ENCODE assay signal across 37 cellular contexts in the genomic region with DNA sequence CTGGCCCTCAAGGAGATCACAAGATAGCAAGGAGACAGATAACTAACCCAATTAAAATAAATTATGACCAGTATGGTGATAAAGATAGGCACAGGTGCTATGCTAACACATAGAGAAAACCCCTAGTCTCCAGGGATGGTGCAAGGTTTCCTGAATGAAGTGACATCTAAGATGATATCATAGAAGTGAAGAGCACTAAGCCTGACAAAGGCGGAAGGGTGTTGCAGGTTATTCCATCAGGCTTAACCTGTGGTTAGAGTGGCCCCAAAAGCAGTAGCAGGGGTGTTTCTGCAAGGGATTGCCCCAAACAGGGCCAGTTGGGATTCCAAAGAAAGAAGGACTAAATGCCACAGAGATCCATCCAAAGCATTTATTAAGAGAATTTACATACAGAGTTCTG.
A peak's percentile ranks its signal among the peaks of the same experiment; 100 is the strongest.
DNase-seq lines count a peak whose midpoint lies in the region; ATAC-seq, FAIRE-seq and TF ChIP-seq lines count a peak whose summit lies in the region.
"Had no signal": no experiment of that assay in that cellular context is flagged by ENCODE, and none has a peak within 500 bp of the region (broad histone marks: within the 10 kb centered on the region; RNA-seq: fewer than 3 reads in every experiment).

No MANE protein-coding gene starts in this region.

- H3K9ac ChIP-seq in GM12878 (ENCODE audit: control insufficient read depth, insufficient read depth, low read length), result no peak overlapping the region
- H3K9ac ChIP-seq: BLaER1; BLaER1 treated with 17β-estradiol and CSF1 and Interleukin-3, amounts not matched to agents 10 nM and 100 nM had no signal

- peaks cover 4 to 10% of the 10 kb centered on the region in 2 donors for H3K9me3 Mint-ChIP-seq in stimulated activated naive B cell treated with anti-CD40 and anti-IgM and Interleukin-4, amounts not matched to agents 10 μg/mL and 1 μg/mL and 100 μg/mL, for 72 hours
- H3K9me3 Mint-ChIP-seq: CD14-positive monocyte; CD4-positive, alpha-beta T cell; CD8-positive, alpha-beta memory T cell; CD8-positive, alpha-beta T cell had no signal

- H2AFZ ChIP-seq in GM12878 (ENCODE audit: control insufficient read depth, low read depth, low read length), result no peak overlapping the region

- no peak overlapping the region for H3K27ac Mint-ChIP-seq in stimulated activated naive B cell treated with anti-CD40 and anti-IgM and Interleukin-4, amounts not matched to agents 10 μg/mL and 1 μg/mL and 100 μg/mL, for 72 hours
- H3K27ac Mint-ChIP-seq: B cell; CD14-positive monocyte; CD4-positive, alpha-beta memory T cell; CD4-positive, alpha-beta T cell; CD4-positive, CD25-positive, alpha-beta regulatory T cell; CD8-positive, alpha-beta T cell had no signal

- H3K27me3 Mint-ChIP-seq in stimulated activated naive B cell treated with anti-CD40 and anti-IgM and Interleukin-4, amounts not matched to agents 10 μg/mL and 1 μg/mL and 100 μg/mL, for 72 hours, result peaks cover 0 to 4% of the 10 kb centered on the region in 2 donors
- H3K27me3 Mint-ChIP-seq: B cell; CD4-positive, alpha-beta T cell had no signal

- no peak for TF ChIP-seq EP300 in GM12878 (IDR thresholded peaks at IDR 0.05; ENCODE audit: borderline replicate concordance in 1 of 2, control insufficient read depth in 1 of 2, low read depth in 2 of 2, low read length in 2 of 2)

- CTCF ChIA-PET in GM12878 (lab: Yijun Ruan, JAX), result no interaction called here

- ATAC-seq in GM18868 (IDR thresholded peaks at IDR 0.05; ENCODE audit: unreplicated experiment) (peak; percentile 85), GM21786 (IDR thresholded peaks at IDR 0.05; ENCODE audit: unreplicated experiment) (peak; percentile 65), GM12878 (no peak; the same call in 1 of the 3 replicates), GM18517 (IDR thresholded peaks at IDR 0.05; ENCODE audit: unreplicated experiment) (no peak), HG02884 (IDR thresholded peaks at IDR 0.05; ENCODE audit: unreplicated experiment) (no peak), HG03378 (IDR thresholded peaks at IDR 0.05; ENCODE audit: unreplicated experiment) (no peak), HG03135 (IDR thresholded peaks at IDR 0.05; ENCODE audit: unreplicated experiment) (no peak)
- ATAC-seq in stimulated activated naive B cell treated with anti-CD40 and anti-IgM and Interleukin-4, amounts not matched to agents 10 μg/mL and 1 μg/mL and 100 μg/mL, for 72 hours (replicated peaks), result peak; percentile 53 to 63
- ATAC-seq: A549; CD8-positive, alpha-beta T cell had no signal

- TF ChIP-seq RAD21 in GM12878 (IDR thresholded peaks at IDR 0.05; ENCODE audit: insufficient read depth, low read depth, low read length), result no peak

- no peaks in the 10 kb centered on the region; the same call in 2 of the 3 replicates for H3K9me3 ChIP-seq in GM12878 (replicated peaks; ENCODE audit: control insufficient read depth, insufficient read depth, low read length)
- H3K9me3 ChIP-seq: A549, BE2C, Caco-2 had no signal

- H3K4me3 ChIP-seq in GM12878, result no peak overlapping the region
- H3K4me3 ChIP-seq: A549; BLaER1; BLaER1 treated with 17β-estradiol and CSF1 and Interleukin-3, amounts not matched to agents 10 nM and 100 nM had no signal

- H3K27ac ChIP-seq in GM12878 (ENCODE audit: control insufficient read depth, insufficient read depth), result no peak overlapping the region
- H3K27ac ChIP-seq: 22Rv1; A549; BLaER1; BLaER1 treated with 17β-estradiol and CSF1 and Interleukin-3, amounts not matched to agents 10 nM and 100 nM; C4-2B had no signal

- no peak for TF ChIP-seq POLR2A in GM12878 (IDR thresholded peaks at IDR 0.05; ENCODE audit: low read depth, low read length)

- in situ Hi-C loops in GM12878 (cut with MboI), result no loop called here

- H4K20me1 ChIP-seq in GM12878 (ENCODE audit: control insufficient read depth, insufficient read depth), result no peaks in the 10 kb centered on the region
- H4K20me1 ChIP-seq: BLaER1; BLaER1 treated with 17β-estradiol and CSF1 and Interleukin-3, amounts not matched to agents 10 nM and 100 nM had no signal

- FAIRE-seq in GM12878 (lab: Jason Lieb, UNC), result no peak
- FAIRE-seq: A204.1, A549, D721Med had no signal

- H3K4me3 Mint-ChIP-seq in stimulated activated naive B cell treated with anti-CD40 and anti-IgM and Interleukin-4, amounts not matched to agents 10 μg/mL and 1 μg/mL and 100 μg/mL, for 72 hours, result no peak overlapping the region
- H3K4me3 Mint-ChIP-seq: B cell; CD14-positive monocyte; CD4-positive, alpha-beta memory T cell; CD4-positive, alpha-beta T cell; CD4-positive, CD25-positive, alpha-beta regulatory T cell; CD8-positive, alpha-beta memory T cell; CD8-positive, alpha-beta T cell had no signal

- no peaks in the 10 kb centered on the region for H3K79me2 ChIP-seq in GM12878 (ENCODE audit: control insufficient read depth, insufficient read depth, low read length)

- BruUV-seq in GM12878 (replicated peaks; lab: Mats Ljungman, UMichigan), result no TSS peak

- WGBS in GM12878 (ENCODE audit: insufficient coverage, insufficient replicate concordance, low lambda C conversion rate, missing lambda C conversion rate), result 27% methylated on average over 1 of the region's 1 CpG

- POLR2A ChIA-PET in GM12878 (lab: Charles Lee), result no interaction called here

- no peaks in the 10 kb centered on the region for H3K36me3 Mint-ChIP-seq in stimulated activated naive B cell treated with anti-CD40 and anti-IgM and Interleukin-4, amounts not matched to agents 10 μg/mL and 1 μg/mL and 100 μg/mL, for 72 hours
- H3K36me3 Mint-ChIP-seq: CD14-positive monocyte; CD4-positive, alpha-beta memory T cell; CD4-positive, CD25-positive, alpha-beta regulatory T cell; CD8-positive, alpha-beta memory T cell; CD8-positive, alpha-beta T cell had no signal

- intact Hi-C loops in GM12878 (cut with micrococcal nuclease; ENCODE audit: unreplicated experiment), result no loop called here

- no peaks in the 10 kb centered on the region for H3K4me1 ChIP-seq in GM12878 (ENCODE audit: control insufficient read depth, insufficient read depth, low read length)
- H3K4me1 ChIP-seq: A549, BE2C, Caco-2 had no signal

- RAD21 ChIA-PET in GM12878 (lab: Charles Lee; ENCODE audit: unreplicated experiment), result no interaction called here

- no peak for TF ChIP-seq CTCF in GM12878 (IDR thresholded peaks at IDR 0.05 in 2 of 3, conservative IDR thresholded peaks at IDR 0.05 in 1 of 3; ENCODE audit: control insufficient read depth in 2 of 3, extremely low read depth in 1 of 3, insufficient read depth in 1 of 3, low read depth in 3 of 3, low read length in 3 of 3)

- SMC1A ChIA-PET in GM12878 (lab: Charles Lee; ENCODE audit: uncharacterized antibody, unreplicated experiment), result interaction anchor here (1.3 to 7.0 kb wide), 3 partner anchors 9 to 52 kb away, joined by 3 to 44 read pairs (median 5); no protein-coding TSS in a partner anchor

- no peak overlapping the region for H3K4me2 ChIP-seq in GM12878 (ENCODE audit: control insufficient read depth, insufficient read depth)
- H3K4me2 ChIP-seq: A549, BLaER1 had no signal

- DNase-seq in GM12878 (ENCODE audit: low read depth, low spot score), result no peak
- no peak for DNase-seq in stimulated activated naive B cell treated with anti-CD40 and anti-IgM and Interleukin-4, amounts not matched to agents 10 μg/mL and 1 μg/mL and 100 μg/mL, for 72 hours
- DNase-seq: 8988T; ACHN; AML-193; BE2C; C1 segment of cervical spinal cord; Caco-2; Calu3; CD4-positive, alpha-beta memory T cell; CD4-positive, alpha-beta T cell; CD4-positive, CD25-positive, alpha-beta regulatory T cell; CD8-positive, alpha-beta memory T cell; CD8-positive, alpha-beta T cell; COR-L47; DMS 273 treated with DMSO at 0.1 percent for 48 hours; DMS153; DMS53; DMS79; DMS79 treated with DMSO at 0.1 percent for 48 hours; DND-41; EL had no signal

- H3K36me3 ChIP-seq in GM12878 (ENCODE audit: control insufficient read depth in 2 of 2, insufficient read depth in 2 of 2, low read length in 1 of 2), result no peaks in the 10 kb centered on the region
- H3K36me3 ChIP-seq: BE2C; BLaER1; BLaER1 treated with 17β-estradiol and CSF1 and Interleukin-3, amounts not matched to agents 10 nM and 100 nM had no signal

- H3K27me3 ChIP-seq in GM12878 (replicated peaks in 1 of 2; ENCODE audit: control insufficient read depth in 2 of 2, insufficient read depth in 2 of 2, low read length in 1 of 2), result no peaks in the 10 kb centered on the region
- H3K27me3 ChIP-seq: BE2C; BLaER1; BLaER1 treated with 17β-estradiol and CSF1 and Interleukin-3, amounts not matched to agents 10 nM and 100 nM had no signal

- no peaks in the 10 kb centered on the region for H3K4me1 Mint-ChIP-seq in stimulated activated naive B cell treated with anti-CD40 and anti-IgM and Interleukin-4, amounts not matched to agents 10 μg/mL and 1 μg/mL and 100 μg/mL, for 72 hours
- H3K4me1 Mint-ChIP-seq: CD14-positive monocyte; CD4-positive, alpha-beta memory T cell; CD4-positive, CD25-positive, alpha-beta regulatory T cell; CD8-positive, alpha-beta memory T cell had no signal

TF ChIP-seq in GM12878, 131 proteins besides CTCF, POLR2A, EP300 and RAD21 (continues in another document):
- peak; percentile 67; the same call in 1 of the 2 replicates for TF ChIP-seq RUNX3 (IDR thresholded peaks at IDR 0.05; ENCODE audit: low read length)
- TF ChIP-seq, protein P1, sequence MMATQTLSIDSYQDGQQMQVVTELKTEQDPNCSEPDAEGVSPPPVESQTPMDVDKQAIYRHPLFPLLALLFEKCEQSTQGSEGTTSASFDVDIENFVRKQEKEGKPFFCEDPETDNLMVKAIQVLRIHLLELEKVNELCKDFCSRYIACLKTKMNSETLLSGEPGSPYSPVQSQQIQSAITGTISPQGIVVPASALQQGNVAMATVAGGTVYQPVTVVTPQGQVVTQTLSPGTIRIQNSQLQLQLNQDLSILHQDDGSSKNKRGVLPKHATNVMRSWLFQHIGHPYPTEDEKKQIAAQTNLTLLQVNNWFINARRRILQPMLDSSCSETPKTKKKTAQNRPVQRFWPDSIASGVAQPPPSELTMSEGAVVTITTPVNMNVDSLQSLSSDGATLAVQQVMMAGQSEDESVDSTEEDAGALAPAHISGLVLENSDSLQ (IDR thresholded peaks at IDR 0.05), result no peak

Comparison
In these comparisons a context has a peak if more than half of its experiments do, and no peak if none do; other contexts are left out.
1. ATAC-seq: peak in GM18868 (single experiment), GM21786 (single experiment) and stimulated activated naive B cell treated with anti-CD40 and anti-IgM and Interleukin-4, amounts not matched to agents 10 μg/mL and 1 μg/mL and 100 μg/mL, for 72 hours (2 of 2); none in GM12878 (single experiment), GM18517 (single experiment), HG02884 (single experiment), HG03378 (single experiment) and HG03135 (single experiment).